Comparison of ENCODE assay signal across 35 cellular contexts in genomic region chr18:1668284-1668683, GRCh38.
"Had no signal": no experiment of that assay in that cellular context is flagged by ENCODE, and none has a peak within 500 bp of the region (broad histone marks: within the 10 kb centered on the region; RNA-seq: fewer than 3 reads in every experiment).

No MANE protein-coding gene starts in this region.

- H3K36me3 Mint-ChIP-seq: activated naive CD8-positive, alpha-beta T cell had no signal

- H3K27ac ChIP-seq: brain microvascular endothelial cell, esophagus muscularis mucosa, foreskin keratinocyte, gastrocnemius medialis, WERI-Rb-1 had no signal

- H3K27me3 Mint-ChIP-seq: activated B cell treated with CpG ODN at 0.5 μM for 24 hours; activated CD8-positive, alpha-beta T cell treated with anti-CD3 and anti-CD28 coated beads for 36 hours; activated T-helper 17 cell treated with anti-CD3 and anti-CD28 coated beads, Interleukin-2, amount 50 U/mL, for 72 hours; effector memory CD8-positive, alpha-beta T cell; T-helper 17 cell had no signal

- FAIRE-seq: astrocyte, bronchial epithelial cell, colon had no signal

- DNase-seq: activated B cell treated with CpG ODN at 0.5 μM for 24 hours; activated CD4-positive, alpha-beta T cell treated with anti-CD3 and anti-CD28 coated beads for 48 hours; activated CD4-positive, alpha-beta T cell treated with anti-CD3 and anti-CD28 coated beads, Interleukin-2, amount 50 U/mL, for 1 hour; activated CD4-positive, alpha-beta T cell treated with anti-CD3 and anti-CD28 coated beads, Interleukin-2, amount 50 U/mL, for 48 hours; activated CD8-positive, alpha-beta memory T cell treated with anti-CD3 and anti-CD28 coated beads for 24 hours; activated CD8-positive, alpha-beta T cell treated with anti-CD3 and anti-CD28 coated beads for 36 hours; activated effector memory CD4-positive, alpha-beta T cell treated with Interleukin-2 at 50 U/mL for 16 hours; activated gamma-delta T cell treated with Interleukin-2 at 50 U/mL for 16 hours; activated naive CD4-positive, alpha-beta T cell treated with anti-CD3 and anti-CD28 coated beads, Interleukin-2, amount 50 U/mL, for 16 hours; activated naive CD4-positive, alpha-beta T cell treated with Interleukin-2 at 50 U/mL for 16 hours; activated T-cell treated with anti-CD3 and anti-CD28 coated beads, Interleukin-2, amount 50 U/mL, for 4 hours; amniotic stem cell; anterior cingulate cortex; brain microvascular endothelial cell; caudate nucleus; cortex of kidney; dermis blood vessel endothelial cell; effector CD4-positive, alpha-beta T cell; effector memory CD8-positive, alpha-beta T cell; erythroblast; gastrocnemius medialis; glutamatergic neuron; T-helper 1 cell; T-helper 17 cell; T1000; WERI-Rb-1 had no signal

- H3K27ac Mint-ChIP-seq: activated B cell treated with CpG ODN at 0.5 μM for 24 hours; activated CD8-positive, alpha-beta T cell treated with anti-CD3 and anti-CD28 coated beads for 36 hours; activated naive CD8-positive, alpha-beta T cell; activated T-helper 17 cell treated with anti-CD3 and anti-CD28 coated beads, Interleukin-2, amount 50 U/mL, for 72 hours; effector memory CD8-positive, alpha-beta T cell; T-helper 17 cell; T-helper 2 cell treated with Interferon-gamma antibody and Interleukin-4, amounts not matched to agents 5 μg/mL and 100 μg/mL, for 36 hours had no signal

- H3K27me3 ChIP-seq: brain microvascular endothelial cell, esophagus muscularis mucosa, foreskin keratinocyte, gastrocnemius medialis had no signal

- H3K36me3 ChIP-seq: brain microvascular endothelial cell, esophagus muscularis mucosa, gastrocnemius medialis, WERI-Rb-1 had no signal

- H3K4me3 ChIP-seq: esophagus muscularis mucosa, gastrocnemius medialis had no signal

- H3K4me3 Mint-ChIP-seq: activated B cell treated with CpG ODN at 0.5 μM for 24 hours; activated CD8-positive, alpha-beta T cell treated with anti-CD3 and anti-CD28 coated beads for 36 hours; activated naive CD8-positive, alpha-beta T cell; activated T-cell treated with anti-CD3 and anti-CD28 coated beads, Interleukin-2, amount 50 U/mL, for 4 hours; activated T-helper 17 cell treated with anti-CD3 and anti-CD28 coated beads, Interleukin-2, amount 50 U/mL, for 72 hours; effector memory CD8-positive, alpha-beta T cell; T-helper 17 cell; T-helper 2 cell treated with Interferon-gamma antibody and Interleukin-4, amounts not matched to agents 5 μg/mL and 100 μg/mL, for 36 hours had no signal

- H3K9me3 ChIP-seq: gastrocnemius medialis had no signal

- ATAC-seq: activated CD4-positive, CD25-positive, alpha-beta regulatory T cell treated with anti-CD3 and anti-CD28 coated beads, Interleukin-2, amount 50 U/mL, for 24 hours; activated CD8-positive, alpha-beta T cell treated with anti-CD3 and anti-CD28 coated beads for 36 hours; activated T-cell treated with anti-CD3 and anti-CD28 coated beads, Interleukin-2, amount 50 U/mL, for 4 hours; activated T-helper 17 cell treated with anti-CD3 and anti-CD28 coated beads, Interleukin-2, amount 50 U/mL, for 72 hours; effector memory CD8-positive, alpha-beta T cell; foreskin keratinocyte; gastrocnemius medialis; T-helper 17 cell had no signal

- H3K4me1 Mint-ChIP-seq: activated B cell treated with CpG ODN at 0.5 μM for 24 hours; activated T-helper 17 cell treated with anti-CD3 and anti-CD28 coated beads, Interleukin-2, amount 50 U/mL, for 72 hours; T-helper 17 cell had no signal

- H3K4me1 ChIP-seq: esophagus muscularis mucosa, foreskin keratinocyte, gastrocnemius medialis had no signal

- H3K9me3 Mint-ChIP-seq: activated CD8-positive, alpha-beta T cell treated with anti-CD3 and anti-CD28 coated beads for 36 hours; T-helper 2 cell treated with Interferon-gamma antibody and Interleukin-4, amounts not matched to agents 5 μg/mL and 100 μg/mL, for 36 hours had no signal
